34 cellular contexts compared by ENCODE assay signal in genomic region chr6:30164714-30165113, GRCh38. TPM values are rescaled to one million over a fixed set of nuclear protein-coding genes. Genes with fewer than 3 reads are reported as not detected.
"Had no signal": no experiment of that assay in that cellular context is flagged by ENCODE, and none has a peak within 500 bp of the region (broad histone marks: within the 10 kb centered on the region; RNA-seq: fewer than 3 reads in every experiment).

No MANE protein-coding gene starts in this region.

- H3K27ac ChIP-seq: brain microvascular endothelial cell, esophagus squamous epithelium, heart right ventricle, left ventricle myocardium inferior, ovary, upper lobe of left lung had no signal

- H3K4me1 ChIP-seq: esophagus squamous epithelium, left ventricle myocardium inferior, sigmoid colon had no signal

- H3K4me2 ChIP-seq: smooth muscle cell had no signal

- H3K4me3 ChIP-seq: esophagus squamous epithelium, heart right ventricle, left ventricle myocardium inferior, ovary, smooth muscle cell, upper lobe of left lung had no signal

- DNase-seq: activated B cell treated with CpG ODN at 0.5 μM for 24 hours; activated CD4-positive, alpha-beta T cell treated with anti-CD3 and anti-CD28 coated beads, Interleukin-2, amount 50 U/mL, for 4 hours; activated effector memory CD4-positive, alpha-beta T cell treated with anti-CD3 and anti-CD28 coated beads, Interleukin-2, amount 50 U/mL, for 16 hours; activated naive CD4-positive, alpha-beta T cell treated with anti-CD3 and anti-CD28 coated beads, Interleukin-2, amount 50 U/mL, for 16 hours; activated T-cell treated with anti-CD3 and anti-CD28 coated beads for 4 hours; amniotic stem cell; brain microvascular endothelial cell; caudate nucleus; endodermal cell; esophagus squamous epithelium; foreskin melanocyte; heart right ventricle; left ventricle myocardium inferior; naive thymus-derived CD4-positive, alpha-beta T cell; ovary; retina; sigmoid colon; stimulated activated CD4-positive, alpha-beta T cell treated with anti-CD3 and anti-CD28 coated beads, Interleukin-1b, Interleukin-23, amount 100 ng/mL, for 48 hours; stimulated activated CD4-positive, alpha-beta T cell treated with anti-CD3 and anti-CD28 coated beads, Interleukin-4, amount 100 ng/mL, for 4 hours; stimulated activated CD8-positive, alpha-beta memory T cell treated with anti-CD3 and anti-CD28 coated beads, Interleukin-4, amount 100 ng/mL, for 48 hours; stimulated activated naive CD8-positive, alpha-beta T cell treated with anti-CD3 and anti-CD28 coated beads, Interleukin-15, amount 100 ng/mL, for 72 hours; substantia nigra; upper lobe of left lung had no signal

- ATAC-seq: heart right ventricle; naive thymus-derived CD4-positive, alpha-beta T cell; stimulated activated memory B cell treated with anti-CD40 and anti-IgM and Interleukin-4, amounts not matched to agents 10 μg/mL and 1 μg/mL and 100 μg/mL, for 72 hours; stimulated activated naive CD8-positive, alpha-beta T cell treated with anti-CD3 and anti-CD28 coated beads, Interleukin-15, amount 100 ng/mL, for 72 hours had no signal

- FAIRE-seq: astrocyte, islet of Langerhans had no signal

- H3K27me3 ChIP-seq: ovary, upper lobe of left lung had no signal

- H3K9me3 ChIP-seq: esophagus squamous epithelium, heart right ventricle, left ventricle myocardium inferior, ovary, sigmoid colon, upper lobe of left lung had no signal

- H3K36me3 ChIP-seq: brain microvascular endothelial cell, esophagus squamous epithelium, heart right ventricle, left ventricle myocardium inferior, ovary, sigmoid colon, upper lobe of left lung had no signal

RNA-seq across cellular contexts. Expression of gene TRIM15, which starts 1.4 kb away (rescaled TPM):
- total RNA-seq: activated B cell treated with CpG ODN at 0.5 μM for 24 hours, astrocyte, chondrocyte, endodermal cell, esophagus squamous epithelium, glomerular endothelial cell, heart right ventricle, left ventricle myocardium inferior, lung microvascular endothelial cell, mesenteric fat pad, progenitor cell of endocrine pancreas, smooth muscle cell had no signal
- polyA plus RNA-seq: heart right ventricle; naive thymus-derived CD4-positive, alpha-beta T cell; neural cell; ovary; smooth muscle cell had no signal

RNA-seq across cellular contexts. Expression of gene TRIM10, which starts 3.7 kb away (rescaled TPM):
- total RNA-seq: activated B cell treated with CpG ODN at 0.5 μM for 24 hours, astrocyte, chondrocyte, endodermal cell, esophagus squamous epithelium, glomerular endothelial cell, heart right ventricle, left ventricle myocardium inferior, mesenteric fat pad, progenitor cell of endocrine pancreas, smooth muscle cell had no signal
- polyA plus RNA-seq: heart right ventricle; naive thymus-derived CD4-positive, alpha-beta T cell; neural cell; ovary; smooth muscle cell had no signal

RNA-seq across cellular contexts. Expression of gene TRIM40, which starts 28.8 kb away (rescaled TPM):
- total RNA-seq: activated B cell treated with CpG ODN at 0.5 μM for 24 hours; astrocyte; chondrocyte; endodermal cell; esophagus squamous epithelium; glomerular endothelial cell; heart right ventricle; left ventricle myocardium inferior; lung microvascular endothelial cell; mesenteric fat pad; mucosa of gallbladder; naive thymus-derived CD4-positive, alpha-beta T cell; ovary; progenitor cell of endocrine pancreas; sigmoid colon; smooth muscle cell; upper lobe of left lung had no signal
- polyA plus RNA-seq: heart right ventricle; naive thymus-derived CD4-positive, alpha-beta T cell; neural cell; ovary; smooth muscle cell had no signal

RNA-seq across cellular contexts. Expression of gene TRIM31, which starts 51.8 kb away (rescaled TPM):
- total RNA-seq: activated B cell treated with CpG ODN at 0.5 μM for 24 hours, astrocyte, chondrocyte, endodermal cell, glomerular endothelial cell, heart right ventricle, left ventricle myocardium inferior, lung microvascular endothelial cell, mesenteric fat pad, ovary, progenitor cell of endocrine pancreas had no signal
- polyA plus RNA-seq: heart right ventricle, neural cell, ovary, smooth muscle cell had no signal
